Comparison of ENCODE assay signal across 1 cellular context in the genomic region with DNA sequence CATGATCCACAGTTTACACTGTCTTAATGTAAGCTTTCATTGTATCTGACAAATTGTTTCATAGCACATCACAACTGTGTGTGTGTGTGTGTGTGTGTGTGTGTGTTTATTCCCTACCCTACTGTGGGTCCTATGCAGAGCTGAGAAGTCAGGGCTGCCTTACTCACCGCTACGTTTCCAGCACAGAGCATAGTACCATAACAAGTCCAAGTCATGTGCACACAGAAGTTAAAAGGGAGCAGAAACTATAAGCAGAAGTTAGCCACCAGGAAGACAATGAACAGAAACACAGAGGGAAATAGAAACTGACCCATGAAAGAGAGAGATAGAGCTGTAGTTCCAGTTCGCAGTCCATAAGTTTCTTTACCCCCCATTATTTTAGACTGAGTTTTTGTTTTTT.
TF ChIP-seq lines count a peak whose summit lies in the region.

No MANE protein-coding gene starts in this region.

TF ChIP-seq in K562, 482 proteins besides CTCF, POLR2A, EP300 and RAD21 (continued from another document):
- TF ChIP-seq, protein P1, sequence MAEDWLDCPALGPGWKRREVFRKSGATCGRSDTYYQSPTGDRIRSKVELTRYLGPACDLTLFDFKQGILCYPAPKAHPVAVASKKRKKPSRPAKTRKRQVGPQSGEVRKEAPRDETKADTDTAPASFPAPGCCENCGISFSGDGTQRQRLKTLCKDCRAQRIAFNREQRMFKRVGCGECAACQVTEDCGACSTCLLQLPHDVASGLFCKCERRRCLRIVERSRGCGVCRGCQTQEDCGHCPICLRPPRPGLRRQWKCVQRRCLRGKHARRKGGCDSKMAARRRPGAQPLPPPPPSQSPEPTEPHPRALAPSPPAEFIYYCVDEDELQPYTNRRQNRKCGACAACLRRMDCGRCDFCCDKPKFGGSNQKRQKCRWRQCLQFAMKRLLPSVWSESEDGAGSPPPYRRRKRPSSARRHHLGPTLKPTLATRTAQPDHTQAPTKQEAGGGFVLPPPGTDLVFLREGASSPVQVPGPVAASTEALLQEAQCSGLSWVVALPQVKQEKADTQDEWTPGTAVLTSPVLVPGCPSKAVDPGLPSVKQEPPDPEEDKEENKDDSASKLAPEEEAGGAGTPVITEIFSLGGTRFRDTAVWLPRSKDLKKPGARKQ (CRISPR knock-in tag; IDR thresholded peaks at IDR 0.05), result no peak
- no peak for TF ChIP-seq MTA3 (IDR thresholded peaks at IDR 0.05; ENCODE audit: borderline replicate concordance)
- no peak for TF ChIP-seq CTBP1 (IDR thresholded peaks at IDR 0.05; ENCODE audit: borderline replicate concordance)
- no peak for TF ChIP-seq SAP30 (IDR thresholded peaks at IDR 0.05; ENCODE audit: borderline replicate concordance, insufficient read depth, low read depth, low read length, poor library complexity, severe bottlenecking)
- no peak for TF ChIP-seq ZNF41 (CRISPR knock-in tag; conservative IDR thresholded peaks at IDR 0.05)
- TF ChIP-seq ZNF165 (CRISPR knock-in tag; IDR thresholded peaks at IDR 0.05; ENCODE audit: borderline replicate concordance), result no peak
- TF ChIP-seq, protein P2, sequence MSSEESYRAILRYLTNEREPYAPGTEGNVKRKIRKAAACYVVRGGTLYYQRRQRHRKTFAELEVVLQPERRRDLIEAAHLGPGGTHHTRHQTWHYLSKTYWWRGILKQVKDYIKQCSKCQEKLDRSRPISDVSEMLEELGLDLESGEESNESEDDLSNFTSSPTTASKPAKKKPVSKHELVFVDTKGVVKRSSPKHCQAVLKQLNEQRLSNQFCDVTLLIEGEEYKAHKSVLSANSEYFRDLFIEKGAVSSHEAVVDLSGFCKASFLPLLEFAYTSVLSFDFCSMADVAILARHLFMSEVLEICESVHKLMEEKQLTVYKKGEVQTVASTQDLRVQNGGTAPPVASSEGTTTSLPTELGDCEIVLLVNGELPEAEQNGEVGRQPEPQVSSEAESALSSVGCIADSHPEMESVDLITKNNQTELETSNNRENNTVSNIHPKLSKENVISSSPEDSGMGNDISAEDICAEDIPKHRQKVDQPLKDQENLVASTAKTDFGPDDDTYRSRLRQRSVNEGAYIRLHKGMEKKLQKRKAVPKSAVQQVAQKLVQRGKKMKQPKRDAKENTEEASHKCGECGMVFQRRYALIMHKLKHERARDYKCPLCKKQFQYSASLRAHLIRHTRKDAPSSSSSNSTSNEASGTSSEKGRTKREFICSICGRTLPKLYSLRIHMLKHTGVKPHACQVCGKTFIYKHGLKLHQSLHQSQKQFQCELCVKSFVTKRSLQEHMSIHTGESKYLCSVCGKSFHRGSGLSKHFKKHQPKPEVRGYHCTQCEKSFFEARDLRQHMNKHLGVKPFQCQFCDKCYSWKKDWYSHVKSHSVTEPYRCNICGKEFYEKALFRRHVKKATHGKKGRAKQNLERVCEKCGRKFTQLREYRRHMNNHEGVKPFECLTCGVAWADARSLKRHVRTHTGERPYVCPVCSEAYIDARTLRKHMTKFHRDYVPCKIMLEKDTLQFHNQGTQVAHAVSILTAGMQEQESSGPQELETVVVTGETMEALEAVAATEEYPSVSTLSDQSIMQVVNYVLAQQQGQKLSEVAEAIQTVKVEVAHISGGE (CRISPR knock-in tag; IDR thresholded peaks at IDR 0.05), result no peak
- no peak for TF ChIP-seq MYNN (IDR thresholded peaks at IDR 0.05)
- TF ChIP-seq MYNN (CRISPR knock-in tag; IDR thresholded peaks at IDR 0.05), result no peak
- TF ChIP-seq DACH1 (IDR thresholded peaks at IDR 0.05; ENCODE audit: partially characterized antibody), result no peak
- TF ChIP-seq OTX1 (CRISPR knock-in tag; IDR thresholded peaks at IDR 0.05), result no peak
